Comparison of ENCODE assay signal across 1 cellular context in the genomic region with DNA sequence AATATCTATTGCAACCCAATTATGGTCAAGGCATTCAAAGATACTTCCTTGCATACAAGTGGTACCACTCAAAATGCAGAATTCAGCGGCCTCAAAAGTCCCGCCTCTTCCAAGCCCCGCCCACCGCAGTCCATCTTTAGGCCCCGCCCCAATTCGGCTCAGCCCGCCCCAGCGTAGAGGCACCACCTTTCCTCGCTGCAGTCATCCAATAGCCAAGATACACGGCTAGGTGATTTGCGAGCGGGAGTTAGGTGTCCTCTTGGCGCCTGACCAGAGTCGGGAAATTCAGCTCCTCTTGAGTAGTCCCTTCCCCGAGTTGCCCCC.
TF ChIP-seq lines count a peak whose summit lies in the region.

No MANE protein-coding gene starts in this region.

TF ChIP-seq in SK-N-SH treated with all-trans-retinoic acid at 6 μM for 48 hours, 23 proteins besides CTCF, POLR2A, EP300 and RAD21 (continued from another document):
- TF ChIP-seq, protein P1, sequence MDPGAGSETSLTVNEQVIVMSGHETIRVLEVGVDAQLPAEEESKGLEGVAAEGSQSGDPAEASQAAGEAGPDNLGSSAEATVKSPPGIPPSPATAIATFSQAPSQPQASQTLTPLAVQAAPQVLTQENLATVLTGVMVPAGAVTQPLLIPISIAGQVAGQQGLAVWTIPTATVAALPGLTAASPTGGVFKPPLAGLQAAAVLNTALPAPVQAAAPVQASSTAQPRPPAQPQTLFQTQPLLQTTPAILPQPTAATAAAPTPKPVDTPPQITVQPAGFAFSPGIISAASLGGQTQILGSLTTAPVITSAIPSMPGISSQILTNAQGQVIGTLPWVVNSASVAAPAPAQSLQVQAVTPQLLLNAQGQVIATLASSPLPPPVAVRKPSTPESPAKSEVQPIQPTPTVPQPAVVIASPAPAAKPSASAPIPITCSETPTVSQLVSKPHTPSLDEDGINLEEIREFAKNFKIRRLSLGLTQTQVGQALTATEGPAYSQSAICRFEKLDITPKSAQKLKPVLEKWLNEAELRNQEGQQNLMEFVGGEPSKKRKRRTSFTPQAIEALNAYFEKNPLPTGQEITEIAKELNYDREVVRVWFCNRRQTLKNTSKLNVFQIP (CRISPR knock-in tag; IDR thresholded peaks at IDR 0.05; ENCODE audit: borderline replicate concordance, low read depth) = no peak
